Comparison of ENCODE assay signal across 1 cellular context in genomic region chr1:10626011-10626731, GRCh38.
TF ChIP-seq lines count a peak whose summit lies in the region.

No MANE protein-coding gene starts in this region.

TF ChIP-seq in SK-N-SH treated with all-trans-retinoic acid at 6 μM for 48 hours, 23 proteins besides CTCF, POLR2A, EP300 and RAD21 (continued from another document):
- no peak for TF ChIP-seq ESRRG (CRISPR knock-in tag; IDR thresholded peaks at IDR 0.05)
- no peak for TF ChIP-seq OSR1 (CRISPR knock-in tag; IDR thresholded peaks at IDR 0.05)
- no peak for TF ChIP-seq ARNTL (CRISPR knock-in tag; IDR thresholded peaks at IDR 0.05; ENCODE audit: borderline replicate concordance, low read depth)
- TF ChIP-seq POU6F1 (CRISPR knock-in tag; IDR thresholded peaks at IDR 0.05; ENCODE audit: borderline replicate concordance, low read depth): no peak
